Comparison of ENCODE assay signal across 18 cellular contexts in genomic region chr9:131288217-131288616, GRCh38. TPM values are rescaled to one million over a fixed set of nuclear protein-coding genes. Genes with fewer than 3 reads are reported as not detected.
A peak's percentile ranks its signal among the peaks of the same experiment; 100 is the strongest.
DNase-seq lines count a peak whose midpoint lies in the region; ATAC-seq, FAIRE-seq and TF ChIP-seq lines count a peak whose summit lies in the region.
"Had no signal": no experiment of that assay in that cellular context is flagged by ENCODE, and none has a peak within 500 bp of the region (broad histone marks: within the 10 kb centered on the region; RNA-seq: fewer than 3 reads in every experiment).

No MANE protein-coding gene starts in this region.

- no peak overlapping the region for H2AFZ ChIP-seq in H1 (ENCODE audit: low read length)
- peak overlapping the region; percentile 98 for H2AFZ ChIP-seq in neuronal stem cell (ENCODE audit: low read length)
- H2AFZ ChIP-seq: PC-9 had no signal

- CTCF ChIA-PET in HEK293 (lab: Yijun Ruan, JAX) (interaction anchor here (0.6 to 2.2 kb wide), 2 partner anchors 48 to 273 kb away, joined by 3 to 11 read pairs; no protein-coding TSS in a partner anchor), H1 (lab: Charles Lee; ENCODE audit: partially characterized antibody) (interaction anchor here (0.6 to 3.8 kb wide), 6 partner anchors 10 to 110 kb away, joined by 3 to 24 read pairs (median 8); no protein-coding TSS in a partner anchor)

- 77% methylated on average over 9 of the region's 9 CpGs; no CpG with 5 or more reads in 1 of the 2 experiments for whole genome bisulfite sequencing in H1 (ENCODE audit: extremely low coverage in 1 of 2, insufficient coverage in 1 of 2, insufficient read length in 1 of 2, insufficient replicate concordance in 2 of 2, low coverage in 1 of 2, low lambda C conversion rate in 2 of 2, missing lambda C conversion rate in 1 of 2), 2 experiments
- no CpG with 5 or more reads among the region's 9 CpGs for WGBS in neuronal stem cell (ENCODE audit: extremely low coverage in 2 of 2, insufficient read length in 2 of 2, insufficient replicate concordance in 1 of 2), 2 donors

- no peak overlapping the region for H3K4me3 ChIP-seq in BLaER1 treated with 17β-estradiol and CSF1 and Interleukin-3, amounts not matched to agents 10 nM and 100 nM
- no peak overlapping the region for H3K4me3 ChIP-seq in HEK293 (ENCODE audit: low read depth, low read length)
- no peak overlapping the region for H3K4me3 ChIP-seq in H1 (ENCODE audit: extremely low read depth in 1 of 4, insufficient read depth in 2 of 4, low read depth in 3 of 4, low read length in 4 of 4)
- no peak overlapping the region for H3K4me3 ChIP-seq in neuronal stem cell (ENCODE audit: low read length in 2 of 2)
- H3K4me3 ChIP-seq: PC-9, SJCRH30 had no signal

- H3K79me2 ChIP-seq in H1 (ENCODE audit: control insufficient read depth in 1 of 2, insufficient read depth in 2 of 2, low read length in 2 of 2), result no peaks in the 10 kb centered on the region

- H2BK15ac ChIP-seq in H1 (ENCODE audit: low read length), result no peak overlapping the region
- no peak overlapping the region for H2BK15ac ChIP-seq in neuronal stem cell (ENCODE audit: low read length)

- no peaks in the 10 kb centered on the region for H3K79me1 ChIP-seq in H1 (ENCODE audit: low read depth, low read length)
- H3K79me1 ChIP-seq in neuronal stem cell (ENCODE audit: low read depth, low read length), result peaks cover 4% of the 10 kb centered on the region

- H2BK12ac ChIP-seq in H1 (ENCODE audit: low read depth, low read length), result no peak overlapping the region
- H2BK12ac ChIP-seq in neuronal stem cell (ENCODE audit: low read length), result peak overlapping the region; percentile 8

- peak overlapping the region; percentile 95; the same call in 1 of the 2 replicates for H2BK20ac ChIP-seq in H1 (ENCODE audit: low read length)

- peaks cover 0 to 2% (median 0%) of the 10 kb centered on the region in 11 experiments; a peak in 3 of 22 replicates for H4K20me1 ChIP-seq in BLaER1 treated with 17β-estradiol and CSF1 and Interleukin-3, amounts not matched to agents 10 nM and 100 nM
- no peaks in the 10 kb centered on the region for H4K20me1 ChIP-seq in H1 (replicated peaks in 1 of 2; ENCODE audit: control insufficient read depth in 1 of 2, insufficient read depth in 2 of 2, low read length in 2 of 2)

- no peak overlapping the region for H4K91ac ChIP-seq in H1 (replicated peaks; ENCODE audit: insufficient read length, low read length)
- no peak overlapping the region for H4K91ac ChIP-seq in neuronal stem cell (ENCODE audit: low read depth, low read length, poor library complexity)

- no peak for FAIRE-seq in H1 (lab: Jason Lieb, UNC)
- FAIRE-seq: GM12892 had no signal

- ATAC-seq in HG02610 (IDR thresholded peaks at IDR 0.05; ENCODE audit: unreplicated experiment) (no peak), GM21526 (IDR thresholded peaks at IDR 0.05; ENCODE audit: low FRiP score, unreplicated experiment) (no peak)

- H4K5ac ChIP-seq in H1 (ENCODE audit: insufficient read length, low read depth, low read length), result no peak overlapping the region

- peak overlapping the region in 6 of 11 experiments; percentile 2 to 83 (median 75); a peak in 10 of 22 replicates for H3K9ac ChIP-seq in BLaER1 treated with 17β-estradiol and CSF1 and Interleukin-3, amounts not matched to agents 10 nM and 100 nM
- H3K9ac ChIP-seq in H1 (replicated peaks in 1 of 4; ENCODE audit: extremely low read depth in 1 of 4, low read depth in 3 of 4, low read length in 3 of 4) (no peak overlapping the region), neuronal stem cell (ENCODE audit: low read depth, low read length, poor library complexity) (no peak overlapping the region)

- H3K4me2 ChIP-seq in BLaER1 treated with 17β-estradiol and CSF1 and Interleukin-3, amounts not matched to agents 10 nM and 100 nM, result peak overlapping the region; percentile 93 to 99 (median 97)
- H3K4me2 ChIP-seq in H1 (ENCODE audit: insufficient read depth in 1 of 2, low read depth in 2 of 2, low read length in 2 of 2), result no peak overlapping the region
- H3K4me2 ChIP-seq in neuronal stem cell (ENCODE audit: insufficient read depth, low read length, poor library complexity, severe bottlenecking), result no peak overlapping the region
- H3K4me2 ChIP-seq: PC-9 had no signal

- H3K27ac ChIP-seq in BLaER1 treated with 17β-estradiol and CSF1 and Interleukin-3, amounts not matched to agents 10 nM and 100 nM, result peak overlapping the region in 4 of 11 experiments; percentile 4 to 46 (median 12); a peak in 3 of 22 replicates
- H3K27ac ChIP-seq in HEK293 (ENCODE audit: extremely low read depth, low read depth, low read length) (no peak overlapping the region), H1 (ENCODE audit: low read depth, low read length) (no peak overlapping the region), neuronal stem cell (replicated peaks; ENCODE audit: low read length) (no peak overlapping the region)
- H3K27ac ChIP-seq: PC-9, SJCRH30 had no signal

- H2BK5ac ChIP-seq in H1 (ENCODE audit: low read depth, low read length) (no peak overlapping the region), neuronal stem cell (ENCODE audit: low read length) (no peak overlapping the region)

- H3K23me2 ChIP-seq in H1 (ENCODE audit: low read depth, low read length), result no peaks in the 10 kb centered on the region

- TF ChIP-seq POLR2A in H1 (IDR thresholded peaks at IDR 0.05; ENCODE audit: control extremely low read depth in 1 of 2, low read depth in 2 of 2, low read length in 2 of 2), result no peak

- POLR2A ChIA-PET in HEK293 (lab: Yijun Ruan, JAX) (interaction anchor here (0.6 to 1.0 kb wide), 2 partner anchors 19 to 85 kb away, joined by 3 read pairs; no protein-coding TSS in a partner anchor), H1 (lab: Charles Lee; ENCODE audit: partially characterized antibody) (interaction anchor here (1.5 to 2.9 kb wide), 4 partner anchors 12 to 192 kb away, joined by 3 to 8 read pairs (median 3); partner anchors contain the start of genes AIF1L and FAM78A)

- no peak overlapping the region for H3K56ac ChIP-seq in H1 (replicated peaks; ENCODE audit: insufficient read length, low read depth, low read length)

- H3K4ac ChIP-seq in H1 (replicated peaks; ENCODE audit: insufficient read length, low read depth, low read length) (no peak overlapping the region), neuronal stem cell (ENCODE audit: low read length) (no peak overlapping the region)

- H4K8ac ChIP-seq in H1 (ENCODE audit: extremely low read depth, insufficient read depth, low read length), result peak overlapping the region; percentile 75
- no peak overlapping the region for H4K8ac ChIP-seq in neuronal stem cell (ENCODE audit: low read depth, low read length)

- TF ChIP-seq EP300 in H1 (IDR thresholded peaks at IDR 0.05; ENCODE audit: borderline replicate concordance in 1 of 2, low read depth in 2 of 2, low read length in 2 of 2), result no peak

- H3K27me3 ChIP-seq in BLaER1 treated with 17β-estradiol and CSF1 and Interleukin-3, amounts not matched to agents 10 nM and 100 nM, result peaks cover 8 to 17% (median 13%) of the 10 kb centered on the region in 11 experiments
- peaks cover 0 to 3% (median 0%) of the 10 kb centered on the region in 4 experiments; a peak in 2 of 7 replicates for H3K27me3 ChIP-seq in H1 (replicated peaks in 1 of 4; ENCODE audit: control insufficient read depth in 3 of 4, extremely low read depth in 1 of 4, insufficient read depth in 3 of 4, low read length in 3 of 4)
- H3K27me3 ChIP-seq in neuronal stem cell (ENCODE audit: control insufficient read depth in 3 of 3, insufficient read depth in 3 of 3, low read depth in 1 of 3, low read length in 3 of 3), result peaks cover 0 to 14% (median under 1%) of the 10 kb centered on the region in 3 experiments

- H3K23ac ChIP-seq in H1 (ENCODE audit: insufficient read length) (no peak overlapping the region), neuronal stem cell (ENCODE audit: low read depth, low read length, poor library complexity) (no peak overlapping the region)

- H2AK5ac ChIP-seq in H1 (ENCODE audit: low read depth, low read length) (no peak overlapping the region), neuronal stem cell (ENCODE audit: low read depth, low read length) (peak overlapping the region; percentile 8)

- no peak overlapping the region for H3K18ac ChIP-seq in H1 (ENCODE audit: extremely low read depth, low read length)
- H3K18ac ChIP-seq in neuronal stem cell (ENCODE audit: low read length), result no peak overlapping the region

- peaks cover 37 to 53% (median 42%) of the 10 kb centered on the region in 10 experiments for H3K4me1 ChIP-seq in BLaER1 treated with 17β-estradiol and CSF1 and Interleukin-3, amounts not matched to agents 10 nM and 100 nM
- H3K4me1 ChIP-seq in HEK293 (ENCODE audit: control insufficient read depth, insufficient read depth, low read length) (no peaks in the 10 kb centered on the region), H1 (replicated peaks in 1 of 4; ENCODE audit: control insufficient read depth in 3 of 4, insufficient read depth in 4 of 4, low read length in 3 of 4) (peaks cover 0 to 14% (median 9%) of the 10 kb centered on the region in 4 experiments; a peak in 6 of 7 replicates), neuronal stem cell (ENCODE audit: control insufficient read depth in 2 of 2, insufficient read depth in 1 of 2, low read depth in 1 of 2, low read length in 2 of 2) (peaks cover 11 to 13% of the 10 kb centered on the region in 2 donors)
- H3K4me1 ChIP-seq: Caco-2 had no signal

- TF ChIP-seq CTCF in HEK293 (tag by site-specific recombination; IDR thresholded peaks at IDR 0.05), result no peak
- TF ChIP-seq CTCF in H1 (IDR thresholded peaks at IDR 0.05; ENCODE audit: control extremely low read depth in 1 of 3, insufficient read depth in 1 of 3, low read depth in 1 of 3, low read length in 3 of 3), result no peak

- H3K36me3 ChIP-seq in BLaER1 treated with 17β-estradiol and CSF1 and Interleukin-3, amounts not matched to agents 10 nM and 100 nM, result peaks cover 0 to 3% (median 0%) of the 10 kb centered on the region in 11 experiments; a peak in 1 of 22 replicates
- H3K36me3 ChIP-seq in HEK293 (ENCODE audit: control insufficient read depth in 2 of 2, insufficient read depth in 1 of 2, low read length in 2 of 2) (peaks cover 0 to 10% of the 10 kb centered on the region in 2 experiments; a peak in 1 of 3 replicates), H1 (ENCODE audit: control insufficient read depth in 2 of 4, insufficient read depth in 4 of 4, low read length in 3 of 4) (no peaks in the 10 kb centered on the region), neuronal stem cell (replicated peaks in 1 of 2; ENCODE audit: control insufficient read depth in 2 of 2, insufficient read depth in 2 of 2, low read length in 2 of 2) (no peaks in the 10 kb centered on the region)
- H3K36me3 ChIP-seq: SJCRH30 had no signal

- no peak overlapping the region for H2BK120ac ChIP-seq in H1 (replicated peaks; ENCODE audit: low read depth, low read length)
- no peak overlapping the region for H2BK120ac ChIP-seq in neuronal stem cell (ENCODE audit: low read depth, low read length)

- no peak for TF ChIP-seq RAD21 in H1 (IDR thresholded peaks at IDR 0.05 in 1 of 2, conservative IDR thresholded peaks at IDR 0.05 in 1 of 2; ENCODE audit: low read depth in 2 of 2, low read length in 2 of 2)

- DNase-seq in H1 (ENCODE audit: low read depth in 1 of 2, low spot score in 2 of 2) (no peak), neuronal stem cell (ENCODE audit: low spot score) (no peak), NCI-H2171 treated with DMSO at 0.1 percent for 48 hours (lab: John Stamatoyannopoulos, UW) (no peak)
- DNase-seq: Caco-2; CD4-positive, alpha-beta memory T cell; KBM-7; NCI-H1092 treated with DMSO at 0.1 percent for 48 hours; NCI-H1436 treated with DMSO at 0.1 percent for 48 hours; NCI-H1930; NCI-H2227 treated with DMSO at 0.1 percent for 48 hours; NCI-H510A; PC-9; SJCRH30 had no signal

- H3K14ac ChIP-seq in H1 (ENCODE audit: insufficient read length) (no peak overlapping the region), neuronal stem cell (ENCODE audit: low read length) (no peak overlapping the region)

- no peaks in the 10 kb centered on the region for H3K9me3 ChIP-seq in BLaER1 treated with 17β-estradiol and CSF1 and Interleukin-3, amounts not matched to agents 10 nM and 100 nM (replicated peaks in 1 of 11)
- H3K9me3 ChIP-seq in HEK293 (ENCODE audit: control insufficient read depth, insufficient read depth, low read depth, low read length) (no peaks in the 10 kb centered on the region), H1 (ENCODE audit: insufficient read depth in 2 of 2, low read depth in 1 of 2, low read length in 1 of 2) (no peaks in the 10 kb centered on the region), neuronal stem cell (replicated peaks in 1 of 2; ENCODE audit: control insufficient read depth in 2 of 2, insufficient read depth in 1 of 2, low read depth in 1 of 2, low read length in 2 of 2) (no peaks in the 10 kb centered on the region)
- H3K9me3 ChIP-seq: Caco-2, SJCRH30 had no signal

RNA-seq across cellular contexts. Expression of gene PLPP7, which starts 1.3 kb away (rescaled TPM):
- 3.4 TPM in 2 replicates for total RNA-seq in H1 (2021; fragmentation: NEBNext Ultra II Directional; extraction: Animal tissue kit (Norgen Biotek cat#: 25700))
- polyA plus RNA-seq in H1 (2011; rRNA removed), result 3.9 and 5.0 TPM in 2 replicates
- polyA plus RNA-seq in H1 (2011; cell fraction: cytosol; rRNA removed), result 4.2 TPM
- polyA plus RNA-seq in H1 (2011; cell fraction: nucleus; rRNA removed), result 3.9 TPM
- polyA plus RNA-seq in H1 (2012, experiment 1 of 2), result 2.0 to 3.0 TPM (median 2.6 TPM) in 4 replicates
- 4.4 TPM for polyA plus RNA-seq in H1 (2012, experiment 2 of 2)
- 1.6 TPM for polyA plus RNA-seq in H1 (2013, experiment 1 of 2)
- 1.5 TPM for polyA plus RNA-seq in H1 (2013, experiment 2 of 2)
- 2.3 TPM in 2 replicates for polyA minus RNA-seq in H1 (2011; rRNA and poly(A)+ RNA removed)
- 3.4 TPM for polyA minus RNA-seq in H1 (2011; cell fraction: cytosol; rRNA and poly(A)+ RNA removed)
- 4.0 TPM for polyA minus RNA-seq in H1 (2011; cell fraction: nucleus; rRNA and poly(A)+ RNA removed)
- polyA plus RNA-seq in neuronal stem cell (2013, experiment 1 of 2), result 4.2 TPM
- 4.1 TPM for polyA plus RNA-seq in neuronal stem cell (2013, experiment 2 of 2)
- total RNA-seq: CD4-positive, alpha-beta memory T cell; PC-9 had no signal
- polyA plus RNA-seq: CD4-positive, alpha-beta memory T cell had no signal

RNA-seq across cellular contexts. Expression of gene FAM78A, which starts 11.9 kb away (rescaled TPM):
- total RNA-seq in H1 (2021; fragmentation: NEBNext Ultra II Directional; extraction: Animal tissue kit (Norgen Biotek cat#: 25700)), result 3.1 and 3.5 TPM in 2 replicates
- 3.1 and 4.1 TPM in 2 replicates for polyA plus RNA-seq in H1 (2011; rRNA removed)
- polyA plus RNA-seq in H1 (2011; cell fraction: cytosol; rRNA removed), result 2.5 TPM
- polyA plus RNA-seq in H1 (2011; cell fraction: nucleus; rRNA removed), result 5.1 TPM
- 2.3 to 3.0 TPM (median 2.9 TPM) in 4 replicates for polyA plus RNA-seq in H1 (2012, experiment 1 of 2)
- polyA plus RNA-seq in H1 (2012, experiment 2 of 2), result 3.0 TPM
- polyA plus RNA-seq in H1 (2013, experiment 1 of 2), result 1.2 TPM
- polyA plus RNA-seq in H1 (2013, experiment 2 of 2), result 1.4 TPM
- 3.0 and 3.1 TPM in 2 replicates for polyA minus RNA-seq in H1 (2011; rRNA and poly(A)+ RNA removed)
- polyA minus RNA-seq in H1 (2011; cell fraction: cytosol; rRNA and poly(A)+ RNA removed), result 2.4 TPM
- polyA minus RNA-seq in H1 (2011; cell fraction: nucleus; rRNA and poly(A)+ RNA removed), result 1.7 TPM
- 2.7 TPM for polyA plus RNA-seq in neuronal stem cell (2013, experiment 1 of 2)
- 2.5 TPM for polyA plus RNA-seq in neuronal stem cell (2013, experiment 2 of 2)

Comparison
In these comparisons a context has a peak if more than half of its experiments do, and no peak if none do; other contexts are left out.
1. H3K4me2 ChIP-seq: peak in BLaER1 treated with 17β-estradiol and CSF1 and Interleukin-3, amounts not matched to agents 10 nM and 100 nM (11 of 11); none in H1 (0 of 2) and neuronal stem cell (single experiment).
2. H3K9ac ChIP-seq: peak in BLaER1 treated with 17β-estradiol and CSF1 and Interleukin-3, amounts not matched to agents 10 nM and 100 nM (6 of 11); none in H1 (0 of 4) and neuronal stem cell (single experiment).